ENCODE assay signal across 14 cellular contexts in the genomic region with DNA sequence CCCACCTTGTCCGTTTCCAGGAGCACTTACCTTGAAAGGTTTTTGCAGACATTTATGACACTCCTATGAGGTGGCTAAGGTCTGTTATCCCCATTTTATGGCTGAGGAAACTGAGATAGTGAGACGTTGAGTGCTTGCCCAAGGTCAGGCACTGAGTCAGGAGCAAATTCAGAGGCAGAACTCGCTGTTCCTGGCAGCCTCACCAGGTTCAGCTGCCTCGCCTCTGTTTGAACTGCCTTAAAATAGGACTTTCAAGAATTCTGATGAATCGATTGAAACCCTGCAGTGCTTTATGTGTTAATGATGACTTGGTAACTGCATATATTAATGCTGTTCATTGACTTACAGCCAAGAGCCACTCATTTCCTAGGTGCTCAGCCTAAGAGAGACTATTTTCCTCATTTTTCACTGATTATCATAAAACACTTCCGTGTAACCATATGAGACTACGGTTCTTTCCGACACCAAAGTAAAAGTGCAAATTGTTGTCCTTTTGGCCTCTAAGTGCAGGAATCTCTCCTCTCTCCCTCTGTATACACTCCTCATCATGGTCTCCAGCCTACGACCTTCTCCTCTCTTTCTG.
A peak's percentile ranks its signal among the peaks of the same experiment; 100 is the strongest.
DNase-seq lines count a peak whose midpoint lies in the region; ATAC-seq, FAIRE-seq and TF ChIP-seq lines count a peak whose summit lies in the region.
"Had no signal": no experiment of that assay in that cellular context is flagged by ENCODE, and none has a peak within 500 bp of the region (broad histone marks: within the 10 kb centered on the region; RNA-seq: fewer than 3 reads in every experiment).

No MANE protein-coding gene starts in this region.

- H3K9ac ChIP-seq in K562 (ENCODE audit: insufficient read depth in 1 of 2, low read depth in 2 of 2, low read length in 2 of 2) = no peak overlapping the region; a peak in 1 of 4 replicates
- H3K9ac ChIP-seq in mesenchymal stem cell (ENCODE audit: low read length) = no peak overlapping the region

- no peak overlapping the region for H3K4me3 ChIP-seq in K562
- H3K4me3 ChIP-seq in mesenchymal stem cell (ENCODE audit: insufficient read depth in 1 of 2, low read depth in 1 of 2, low read length in 2 of 2) = no peak overlapping the region
- H3K4me3 ChIP-seq in upper lobe of right lung = no peak overlapping the region
- H3K4me3 ChIP-seq: SJSA1, vagina had no signal

- no peak for FAIRE-seq in K562 (lab: Jason Lieb, UNC)

- DNase-seq in stimulated activated CD4-positive, alpha-beta T cell treated with anti-CD3 and anti-CD28 coated beads, Interleukin-15, amount 100 ng/mL, for 24 hours = peak; percentile 27
- no peak for DNase-seq in stimulated activated CD4-positive, alpha-beta T cell treated with anti-CD3 and anti-CD28 coated beads, Interleukin-2, amount 100 ng/mL, for 48 hours
- no peak for DNase-seq in K562 (ENCODE audit: extremely low read depth in 1 of 4, low spot score in 3 of 4)
- DNase-seq in mesenchymal stem cell = no peak
- DNase-seq in upper lobe of right lung = no peak
- no peak for DNase-seq in kidney glomerular epithelial cell (lab: John Stamatoyannopoulos, UW)
- DNase-seq: cortex of kidney, DMS53, left cardiac atrium, retina had no signal

- H3K27me3 ChIP-seq in K562 (ENCODE audit: control insufficient read depth in 2 of 2, insufficient read depth in 2 of 2, low read length in 2 of 2) (no peaks in the 10 kb centered on the region), mesenchymal stem cell (ENCODE audit: control insufficient read depth in 1 of 2, insufficient read depth in 1 of 2, low read length in 2 of 2) (no peaks in the 10 kb centered on the region), upper lobe of right lung (no peaks in the 10 kb centered on the region)
- H3K27me3 ChIP-seq: SJSA1, vagina had no signal

- H3K36me3 ChIP-seq in K562 (ENCODE audit: control insufficient read depth, insufficient read depth, low read length) = no peaks in the 10 kb centered on the region
- H3K36me3 ChIP-seq in mesenchymal stem cell (ENCODE audit: control insufficient read depth in 1 of 2, insufficient read depth in 2 of 2, low read depth in 1 of 2, low read length in 2 of 2) = no peaks in the 10 kb centered on the region
- H3K36me3 ChIP-seq in upper lobe of right lung = no peaks in the 10 kb centered on the region
- H3K36me3 ChIP-seq: SJSA1, vagina had no signal

- no peaks in the 10 kb centered on the region for H4K20me1 ChIP-seq in K562 (replicated peaks; ENCODE audit: control insufficient read depth, insufficient read depth, low read length)

- CTCF ChIA-PET in K562 (lab: Yijun Ruan, JAX; ENCODE audit: low intra/inter-chr PET ratio) = no interaction called here

- H3K79me2 ChIP-seq in K562 (ENCODE audit: control insufficient read depth, insufficient read depth, low read length) = no peaks in the 10 kb centered on the region

- no peak for ATAC-seq in K562
- peak; percentile 36 for ATAC-seq in upper lobe of right lung
- no peak for ATAC-seq in GM21737 (IDR thresholded peaks at IDR 0.05; ENCODE audit: unreplicated experiment)
- no peak for ATAC-seq in SK-N-SH treated with all-trans-retinoic acid at 6 μM for 48 hours
- ATAC-seq: left cardiac atrium had no signal

- H3K79me1 ChIP-seq in mesenchymal stem cell (replicated peaks; ENCODE audit: low read length, poor library complexity, severe bottlenecking) = no peaks in the 10 kb centered on the region

- H3K27ac ChIP-seq in K562 (ENCODE audit: extremely low read depth, low read depth, low read length) (no peak overlapping the region; the same call in 2 of the 3 replicates), mesenchymal stem cell (ENCODE audit: low read length, poor library complexity, severe bottlenecking) (no peak overlapping the region), upper lobe of right lung (peak overlapping the region; percentile 6)
- H3K27ac ChIP-seq: SJSA1 had no signal

- H2BK15ac ChIP-seq in mesenchymal stem cell (ENCODE audit: low read depth, poor library complexity, severe bottlenecking) = no peak overlapping the region

- H3K9me3 ChIP-seq in K562 (replicated peaks; ENCODE audit: control insufficient read depth, insufficient read depth, low read depth, low read length) (no peaks in the 10 kb centered on the region), mesenchymal stem cell (ENCODE audit: control insufficient read depth, low read length) (no peaks in the 10 kb centered on the region), upper lobe of right lung (no peaks in the 10 kb centered on the region)
- H3K9me3 ChIP-seq: SJSA1, vagina had no signal

- TF ChIP-seq POLR2A in K562 (conservative IDR thresholded peaks at IDR 0.05) = no peak

- H2BK5ac ChIP-seq in mesenchymal stem cell (ENCODE audit: low read depth, low read length, poor library complexity, severe bottlenecking) = no peak overlapping the region

- POLR2A ChIA-PET in K562 (lab: Yijun Ruan, JAX) = interaction anchor here (0.6 kb wide), 1 partner anchor 13 kb away, joined by 4 read pairs; no protein-coding TSS in a partner anchor

- H3K9me1 ChIP-seq in K562 (ENCODE audit: control insufficient read depth, insufficient read depth, low read length) = no peaks in the 10 kb centered on the region

- WGBS in K562 (ENCODE audit: insufficient coverage, low coverage, missing lambda C conversion rate) = 51% methylated on average over 9 of the region's 9 CpGs
- 86% methylated on average over 9 of the region's 9 CpGs for WGBS in mesenchymal stem cell

- no peak overlapping the region for H4K91ac ChIP-seq in mesenchymal stem cell (ENCODE audit: low read length)

- no peak for TF ChIP-seq EP300 in K562 (IDR thresholded peaks at IDR 0.05; ENCODE audit: low read length)

- H2AK5ac ChIP-seq in mesenchymal stem cell (ENCODE audit: low read length, severe bottlenecking) = peak overlapping the region; percentile 67

- H2BK120ac ChIP-seq in mesenchymal stem cell (ENCODE audit: low read depth, low read length) = no peak overlapping the region

- in situ Hi-C loops in K562 (cut with MboI) = no loop called here

- H4K8ac ChIP-seq in mesenchymal stem cell (ENCODE audit: low read length) = no peak overlapping the region

- H3K23ac ChIP-seq in mesenchymal stem cell (ENCODE audit: low read length in 2 of 2) = no peak overlapping the region

- intact Hi-C loops in K562 (cut with micrococcal nuclease) = loop anchor here (5.0 kb wide), 2 partner anchors 157 to 177 kb away; no protein-coding TSS in a partner anchor
- intact Hi-C loops in upper lobe of right lung (cut with DNase I) = no loop called here

- H2AFZ ChIP-seq in K562 (ENCODE audit: low read depth, low read length) = peak overlapping the region; percentile 70
- H2AFZ ChIP-seq in mesenchymal stem cell (ENCODE audit: low read depth, low read length) = no peak overlapping the region

- H3K4me2 ChIP-seq in K562 (ENCODE audit: insufficient read depth, low read length) (no peak overlapping the region), mesenchymal stem cell (ENCODE audit: low read length, poor library complexity, severe bottlenecking) (no peak overlapping the region)

- no peak overlapping the region for H3K14ac ChIP-seq in mesenchymal stem cell (ENCODE audit: low read length in 2 of 2)

- TF ChIP-seq CTCF in K562 (IDR thresholded peaks at IDR 0.05 in 2 of 3, conservative IDR thresholded peaks at IDR 0.05 in 1 of 3; ENCODE audit: insufficient read depth in 2 of 3, low read depth in 1 of 3, low read length in 3 of 3) = no peak
- no peak for TF ChIP-seq CTCF in upper lobe of right lung (IDR thresholded peaks at IDR 0.05)

- H2BK12ac ChIP-seq in mesenchymal stem cell (ENCODE audit: low read length in 2 of 2) = peak overlapping the region in 1 of 2 experiments; percentile 52

- no peak overlapping the region for H3K4ac ChIP-seq in mesenchymal stem cell (ENCODE audit: low read depth in 1 of 2, low read length in 2 of 2)

- peak overlapping the region in 1 of 2 experiments; percentile 62 for H3K18ac ChIP-seq in mesenchymal stem cell (ENCODE audit: low read depth in 1 of 2, low read length in 2 of 2)

- BruUV-seq in K562 (replicated peaks; lab: Mats Ljungman, UMichigan) = no TSS peak

- TF ChIP-seq RAD21 in K562 (CRISPR knock-in tag; conservative IDR thresholded peaks at IDR 0.05 in 1 of 2, IDR thresholded peaks at IDR 0.05 in 1 of 2) = no peak

- H3K4me1 ChIP-seq in K562 (replicated peaks in 1 of 2; ENCODE audit: control insufficient read depth in 2 of 2, insufficient read depth in 2 of 2, low read length in 2 of 2) = peaks cover 3 to 52% of the 10 kb centered on the region in 2 experiments; a peak in 4 of 5 replicates
- peaks cover 7% of the 10 kb centered on the region for H3K4me1 ChIP-seq in mesenchymal stem cell (ENCODE audit: control insufficient read depth, insufficient read depth, low read depth, low read length)
- peaks cover 20% of the 10 kb centered on the region for H3K4me1 ChIP-seq in upper lobe of right lung

TF ChIP-seq in SK-N-SH treated with all-trans-retinoic acid at 6 μM for 48 hours, 23 proteins besides CTCF, POLR2A, EP300 and RAD21 (continues in another document):
- TF ChIP-seq, protein P1, sequence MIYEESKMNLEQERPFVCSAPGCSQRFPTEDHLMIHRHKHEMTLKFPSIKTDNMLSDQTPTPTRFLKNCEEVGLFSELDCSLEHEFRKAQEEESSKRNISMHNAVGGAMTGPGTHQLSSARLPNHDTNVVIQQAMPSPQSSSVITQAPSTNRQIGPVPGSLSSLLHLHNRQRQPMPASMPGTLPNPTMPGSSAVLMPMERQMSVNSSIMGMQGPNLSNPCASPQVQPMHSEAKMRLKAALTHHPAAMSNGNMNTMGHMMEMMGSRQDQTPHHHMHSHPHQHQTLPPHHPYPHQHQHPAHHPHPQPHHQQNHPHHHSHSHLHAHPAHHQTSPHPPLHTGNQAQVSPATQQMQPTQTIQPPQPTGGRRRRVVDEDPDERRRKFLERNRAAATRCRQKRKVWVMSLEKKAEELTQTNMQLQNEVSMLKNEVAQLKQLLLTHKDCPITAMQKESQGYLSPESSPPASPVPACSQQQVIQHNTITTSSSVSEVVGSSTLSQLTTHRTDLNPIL (CRISPR knock-in tag; IDR thresholded peaks at IDR 0.05; ENCODE audit: low read depth) = no peak
- TF ChIP-seq ZNF565 (CRISPR knock-in tag; conservative IDR thresholded peaks at IDR 0.05; ENCODE audit: low read depth) = no peak
- no peak for TF ChIP-seq ARNTL (CRISPR knock-in tag; IDR thresholded peaks at IDR 0.05; ENCODE audit: borderline replicate concordance, low read depth)
- no peak for TF ChIP-seq SNAI2 (CRISPR knock-in tag; IDR thresholded peaks at IDR 0.05)
